9 cellular contexts compared by ENCODE assay signal in the genomic region with DNA sequence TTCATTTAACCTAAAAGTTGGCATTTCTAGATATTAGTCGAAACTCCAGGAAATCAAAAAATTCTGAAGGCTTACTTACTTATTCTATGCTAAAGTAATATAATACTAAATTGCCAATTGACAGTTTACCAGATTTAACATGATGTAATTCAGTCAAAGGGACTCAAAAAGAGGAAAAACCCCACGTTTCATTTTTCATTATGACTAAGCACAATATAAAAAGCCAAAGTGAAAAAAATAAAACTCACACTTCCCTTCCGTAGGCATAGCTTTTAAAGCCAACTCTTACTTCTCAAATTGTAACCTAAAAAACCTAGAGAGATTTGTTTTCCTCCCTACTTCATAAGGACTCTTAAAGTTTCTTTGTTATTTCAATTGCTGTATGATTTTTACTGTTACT.
DNase-seq lines count a peak whose midpoint lies in the region; ATAC-seq and TF ChIP-seq lines count a peak whose summit lies in the region.
"Had no signal": no experiment of that assay in that cellular context is flagged by ENCODE, and none has a peak within 500 bp of the region (broad histone marks: within the 10 kb centered on the region; RNA-seq: fewer than 3 reads in every experiment).

No MANE protein-coding gene starts in this region.

- H3K9me2 ChIP-seq in GM23338 (ENCODE audit: insufficient read depth): no peaks in the 10 kb centered on the region

- H3K27me3 Mint-ChIP-seq in activated naive CD4-positive, alpha-beta T cell treated with anti-CD3 and anti-CD28 coated beads, Interleukin-2, amount 10 ng/mL, durations not matched to agents 7 days and 5 days: no peaks in the 10 kb centered on the region
- no peaks in the 10 kb centered on the region for H3K27me3 Mint-ChIP-seq in activated T-helper 17 cell treated with anti-CD3 and anti-CD28 coated beads, Interleukin-2, amount 50 U/mL, for 72 hours
- H3K27me3 Mint-ChIP-seq in GM23338 (ENCODE audit: insufficient read depth, low read depth, poor library complexity): no peaks in the 10 kb centered on the region

- TF ChIP-seq CTCF in upper lobe of right lung (IDR thresholded peaks at IDR 0.05) (no peak), GM23338 (conservative IDR thresholded peaks at IDR 0.05; ENCODE audit: low read depth in 2 of 2) (no peak)

- H3K9me3 Mint-ChIP-seq in activated naive CD4-positive, alpha-beta T cell treated with anti-CD3 and anti-CD28 coated beads, Interleukin-2, amount 10 ng/mL, durations not matched to agents 7 days and 5 days: no peaks in the 10 kb centered on the region
- no peaks in the 10 kb centered on the region for H3K9me3 Mint-ChIP-seq in activated T-helper 17 cell treated with anti-CD3 and anti-CD28 coated beads, Interleukin-2, amount 50 U/mL, for 72 hours
- no peaks in the 10 kb centered on the region; the same call in 2 of the 3 replicates for H3K9me3 Mint-ChIP-seq in GM23338

- ATAC-seq in HG03095 (IDR thresholded peaks at IDR 0.05; ENCODE audit: unreplicated experiment) (peak; percentile 91), upper lobe of right lung (no peak), GM23338 (no peak)
- peak; percentile 74 for ATAC-seq in activated T-helper 17 cell treated with anti-CD3 and anti-CD28 coated beads, Interleukin-2, amount 50 U/mL, for 72 hours (replicated peaks)

- CTCF ChIA-PET in activated naive CD4-positive, alpha-beta T cell treated with anti-CD3 and anti-CD28 coated beads, Interleukin-2, amount 10 ng/mL, durations not matched to agents 7 days and 5 days (lab: Charles Lee): interaction anchor here (1.0 to 2.0 kb wide), 3 partner anchors 10 to 101 kb away, joined by 3 to 6 read pairs (median 4); no protein-coding TSS in a partner anchor

- intact Hi-C loops in upper lobe of right lung (cut with DNase I): no loop called here

- H3K27me3 ChIP-seq in upper lobe of right lung (no peaks in the 10 kb centered on the region), GM23338 (ENCODE audit: insufficient read depth) (no peaks in the 10 kb centered on the region)

- H3K4me1 Mint-ChIP-seq in activated naive CD4-positive, alpha-beta T cell treated with anti-CD3 and anti-CD28 coated beads, Interleukin-2, amount 10 ng/mL, durations not matched to agents 7 days and 5 days: peaks cover 22% of the 10 kb centered on the region
- H3K4me1 Mint-ChIP-seq in activated T-helper 17 cell treated with anti-CD3 and anti-CD28 coated beads, Interleukin-2, amount 50 U/mL, for 72 hours: peaks cover 14% of the 10 kb centered on the region
- H3K4me1 Mint-ChIP-seq in GM23338: no peaks in the 10 kb centered on the region

- H3K4me3 ChIP-seq in upper lobe of right lung: no peak overlapping the region
- no peak overlapping the region for H3K4me3 ChIP-seq in GM23338

- H3K27ac ChIP-seq in upper lobe of right lung: peak overlapping the region; percentile 34
- no peak overlapping the region for H3K27ac ChIP-seq in GM23338 (ENCODE audit: low read depth)

- peak overlapping the region; percentile 73 for H3K27ac Mint-ChIP-seq in activated naive CD4-positive, alpha-beta T cell treated with anti-CD3 and anti-CD28 coated beads, Interleukin-2, amount 10 ng/mL, durations not matched to agents 7 days and 5 days
- peak overlapping the region; percentile 65 for H3K27ac Mint-ChIP-seq in activated T-helper 17 cell treated with anti-CD3 and anti-CD28 coated beads, Interleukin-2, amount 50 U/mL, for 72 hours
- H3K27ac Mint-ChIP-seq in GM23338: no peak overlapping the region

- H3K4me3 Mint-ChIP-seq in activated naive CD4-positive, alpha-beta T cell treated with anti-CD3 and anti-CD28 coated beads, Interleukin-2, amount 10 ng/mL, durations not matched to agents 7 days and 5 days: no peak overlapping the region
- peak overlapping the region; percentile 44 for H3K4me3 Mint-ChIP-seq in activated T-helper 17 cell treated with anti-CD3 and anti-CD28 coated beads, Interleukin-2, amount 50 U/mL, for 72 hours
- H3K4me3 Mint-ChIP-seq in GM23338: no peak overlapping the region

- peaks cover 17% of the 10 kb centered on the region for H3K36me3 ChIP-seq in upper lobe of right lung
- H3K36me3 ChIP-seq in GM23338 (ENCODE audit: insufficient read depth): peaks cover 4% of the 10 kb centered on the region; the same call in 1 of the 2 replicates

- H3K9me3 ChIP-seq in upper lobe of right lung: no peaks in the 10 kb centered on the region

- H3K79me2 ChIP-seq in GM23338 (replicated peaks; ENCODE audit: insufficient read depth): no peaks in the 10 kb centered on the region

- H3K36me3 Mint-ChIP-seq in activated naive CD4-positive, alpha-beta T cell treated with anti-CD3 and anti-CD28 coated beads, Interleukin-2, amount 10 ng/mL, durations not matched to agents 7 days and 5 days: peaks cover 58% of the 10 kb centered on the region
- H3K36me3 Mint-ChIP-seq in activated T-helper 17 cell treated with anti-CD3 and anti-CD28 coated beads, Interleukin-2, amount 50 U/mL, for 72 hours (ENCODE audit: low read depth): peaks cover 86% of the 10 kb centered on the region
- H3K36me3 Mint-ChIP-seq in GM23338 (ENCODE audit: low read depth): peaks cover 26% of the 10 kb centered on the region; the same call in 2 of the 3 replicates

- DNase-seq in activated naive CD4-positive, alpha-beta T cell treated with anti-CD3 and anti-CD28 coated beads, Interleukin-2, amount 10 ng/mL, durations not matched to agents 7 days and 5 days: no peak
- no peak for DNase-seq in activated naive CD4-positive, alpha-beta T cell treated with Interleukin-2 at 50 U/mL for 16 hours
- DNase-seq in upper lobe of right lung (no peak), DMS53 treated with DMSO at 0.1 percent for 48 hours (lab: John Stamatoyannopoulos, UW; ENCODE audit: unreplicated experiment) (no peak), activated gamma-delta T cell (lab: John Stamatoyannopoulos, UW) (no peak), GM23338 (ENCODE audit: low spot score) (no peak)
- DNase-seq: NCI-H187 treated with DMSO at 0.1 percent for 48 hours had no signal

- no peak overlapping the region for H2AFZ ChIP-seq in GM23338

- no peak overlapping the region for H3K4me2 ChIP-seq in GM23338

- H4K20me1 ChIP-seq in GM23338 (replicated peaks; ENCODE audit: insufficient read depth): no peaks in the 10 kb centered on the region; the same call in 1 of the 2 replicates

- no peaks in the 10 kb centered on the region for H3F3A ChIP-seq in GM23338 (replicated peaks; ENCODE audit: low read depth)

- H3K4me1 ChIP-seq in upper lobe of right lung (no peaks in the 10 kb centered on the region), GM23338 (ENCODE audit: insufficient read depth) (no peaks in the 10 kb centered on the region)

TF ChIP-seq in GM23338, 12 proteins besides CTCF, POLR2A, EP300 and RAD21 (continues in another document):
- no peak for TF ChIP-seq STAT1 (IDR thresholded peaks at IDR 0.05; ENCODE audit: unreplicated experiment)
- TF ChIP-seq, protein P1, sequence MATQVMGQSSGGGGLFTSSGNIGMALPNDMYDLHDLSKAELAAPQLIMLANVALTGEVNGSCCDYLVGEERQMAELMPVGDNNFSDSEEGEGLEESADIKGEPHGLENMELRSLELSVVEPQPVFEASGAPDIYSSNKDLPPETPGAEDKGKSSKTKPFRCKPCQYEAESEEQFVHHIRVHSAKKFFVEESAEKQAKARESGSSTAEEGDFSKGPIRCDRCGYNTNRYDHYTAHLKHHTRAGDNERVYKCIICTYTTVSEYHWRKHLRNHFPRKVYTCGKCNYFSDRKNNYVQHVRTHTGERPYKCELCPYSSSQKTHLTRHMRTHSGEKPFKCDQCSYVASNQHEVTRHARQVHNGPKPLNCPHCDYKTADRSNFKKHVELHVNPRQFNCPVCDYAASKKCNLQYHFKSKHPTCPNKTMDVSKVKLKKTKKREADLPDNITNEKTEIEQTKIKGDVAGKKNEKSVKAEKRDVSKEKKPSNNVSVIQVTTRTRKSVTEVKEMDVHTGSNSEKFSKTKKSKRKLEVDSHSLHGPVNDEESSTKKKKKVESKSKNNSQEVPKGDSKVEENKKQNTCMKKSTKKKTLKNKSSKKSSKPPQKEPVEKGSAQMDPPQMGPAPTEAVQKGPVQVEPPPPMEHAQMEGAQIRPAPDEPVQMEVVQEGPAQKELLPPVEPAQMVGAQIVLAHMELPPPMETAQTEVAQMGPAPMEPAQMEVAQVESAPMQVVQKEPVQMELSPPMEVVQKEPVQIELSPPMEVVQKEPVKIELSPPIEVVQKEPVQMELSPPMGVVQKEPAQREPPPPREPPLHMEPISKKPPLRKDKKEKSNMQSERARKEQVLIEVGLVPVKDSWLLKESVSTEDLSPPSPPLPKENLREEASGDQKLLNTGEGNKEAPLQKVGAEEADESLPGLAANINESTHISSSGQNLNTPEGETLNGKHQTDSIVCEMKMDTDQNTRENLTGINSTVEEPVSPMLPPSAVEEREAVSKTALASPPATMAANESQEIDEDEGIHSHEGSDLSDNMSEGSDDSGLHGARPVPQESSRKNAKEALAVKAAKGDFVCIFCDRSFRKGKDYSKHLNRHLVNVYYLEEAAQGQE (IDR thresholded peaks at IDR 0.05; ENCODE audit: unreplicated experiment): no peak
- TF ChIP-seq JUNB (IDR thresholded peaks at IDR 0.05; ENCODE audit: unreplicated experiment): no peak
- TF ChIP-seq, protein P2, sequence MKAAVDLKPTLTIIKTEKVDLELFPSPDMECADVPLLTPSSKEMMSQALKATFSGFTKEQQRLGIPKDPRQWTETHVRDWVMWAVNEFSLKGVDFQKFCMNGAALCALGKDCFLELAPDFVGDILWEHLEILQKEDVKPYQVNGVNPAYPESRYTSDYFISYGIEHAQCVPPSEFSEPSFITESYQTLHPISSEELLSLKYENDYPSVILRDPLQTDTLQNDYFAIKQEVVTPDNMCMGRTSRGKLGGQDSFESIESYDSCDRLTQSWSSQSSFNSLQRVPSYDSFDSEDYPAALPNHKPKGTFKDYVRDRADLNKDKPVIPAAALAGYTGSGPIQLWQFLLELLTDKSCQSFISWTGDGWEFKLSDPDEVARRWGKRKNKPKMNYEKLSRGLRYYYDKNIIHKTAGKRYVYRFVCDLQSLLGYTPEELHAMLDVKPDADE (IDR thresholded peaks at IDR 0.05): no peak
- no peak for TF ChIP-seq CREB1 (CRISPR knock-in tag; IDR thresholded peaks at IDR 0.05; ENCODE audit: low read depth)
- no peak for TF ChIP-seq EZH2phosphoT487 (IDR thresholded peaks at IDR 0.05; ENCODE audit: unreplicated experiment)
- no peak for TF ChIP-seq ZNF331 (CRISPR knock-in tag; IDR thresholded peaks at IDR 0.05; ENCODE audit: low read depth)

Comparison
In these comparisons a context has a peak if more than half of its experiments do, and no peak if none do; other contexts are left out.
1. ATAC-seq: peak in HG03095 (single experiment) and activated T-helper 17 cell treated with anti-CD3 and anti-CD28 coated beads, Interleukin-2, amount 50 U/mL, for 72 hours (single experiment); none in upper lobe of right lung (single experiment) and GM23338 (single experiment).